Comparison of ENCODE assay signal across 33 cellular contexts in genomic region chr3:54917172-54917571, GRCh38. TPM values are rescaled to one million over a fixed set of nuclear protein-coding genes. Genes with fewer than 3 reads are reported as not detected.
DNase-seq lines count a peak whose midpoint lies in the region; ATAC-seq and TF ChIP-seq lines count a peak whose summit lies in the region.
"Had no signal": no experiment of that assay in that cellular context is flagged by ENCODE, and none has a peak within 500 bp of the region (broad histone marks: within the 10 kb centered on the region; RNA-seq: fewer than 3 reads in every experiment).

No MANE protein-coding gene starts in this region.

- H3K4me3 Mint-ChIP-seq in activated naive CD4-positive, alpha-beta T cell treated with anti-CD3 and anti-CD28 coated beads, Interleukin-2, amount 10 ng/mL, durations not matched to agents 7 days and 5 days: no peak overlapping the region
- H3K4me3 Mint-ChIP-seq: activated naive CD4-positive, alpha-beta T cell treated with anti-CD3 and anti-CD28 coated beads, Interleukin-2, amount 50 U/mL, for 24 hours; dendritic cell treated with granulocyte-macrophage colony-stimulating factor and Interleukin-4, amounts not matched to agents 40 ng/mL and 50 ng/mL, for 4 days; naive thymus-derived CD8-positive, alpha-beta T cell had no signal

- no peak overlapping the region for H3K4me2 ChIP-seq in IMR-90 (ENCODE audit: low read depth, low read length)

- H3K27me3 ChIP-seq in BJ (ENCODE audit: control insufficient read depth, insufficient read depth, low read length) (no peaks in the 10 kb centered on the region), IMR-90 (ENCODE audit: control insufficient read depth, insufficient read depth, low read length) (no peaks in the 10 kb centered on the region), lower lobe of right lung (ENCODE audit: low read depth) (no peaks in the 10 kb centered on the region)
- H3K27me3 ChIP-seq: Peyer's patch had no signal

- TF ChIP-seq CTCF in BJ (IDR thresholded peaks at IDR 0.05; ENCODE audit: insufficient read depth, low read depth, low read length) (no peak), IMR-90 (conservative IDR thresholded peaks at IDR 0.05; ENCODE audit: low read depth, low read length) (no peak), astrocyte of the spinal cord (IDR thresholded peaks at IDR 0.05; ENCODE audit: low read depth, low read length) (no peak), foreskin fibroblast (IDR thresholded peaks at IDR 0.05; ENCODE audit: low read depth, low read length) (no peak), lower lobe of right lung (IDR thresholded peaks at IDR 0.05) (no peak)

- CTCF ChIA-PET in BJ (lab: Yijun Ruan, JAX): interaction anchor here (0.6 to 2.3 kb wide), 8 partner anchors 9 to 482 kb away, joined by 3 to 9 read pairs (median 4); no protein-coding TSS in a partner anchor
- CTCF ChIA-PET in IMR-90 (lab: Yijun Ruan, JAX): no interaction called here
- CTCF ChIA-PET in activated naive CD4-positive, alpha-beta T cell treated with anti-CD3 and anti-CD28 coated beads, Interleukin-2, amount 10 ng/mL, durations not matched to agents 7 days and 5 days (lab: Charles Lee): no interaction called here

- no peaks in the 10 kb centered on the region for H4K20me1 ChIP-seq in IMR-90 (ENCODE audit: insufficient read depth, low read length)

- H3K4me3 ChIP-seq in BJ (ENCODE audit: low read depth, low read length) (no peak overlapping the region), IMR-90 (ENCODE audit: insufficient read depth, low read depth, low read length) (no peak overlapping the region), astrocyte of the spinal cord (ENCODE audit: low read depth, low read length) (no peak overlapping the region), foreskin fibroblast (ENCODE audit: low read depth in 1 of 2, low read length in 2 of 2) (no peak overlapping the region), lower lobe of right lung (no peak overlapping the region)
- H3K4me3 ChIP-seq: lung, Peyer's patch, prostate gland had no signal

- no peak overlapping the region for H2AFZ ChIP-seq in IMR-90 (replicated peaks; ENCODE audit: low read length, poor library complexity)

- no peaks in the 10 kb centered on the region for H3K36me3 Mint-ChIP-seq in activated naive CD4-positive, alpha-beta T cell treated with anti-CD3 and anti-CD28 coated beads, Interleukin-2, amount 10 ng/mL, durations not matched to agents 7 days and 5 days
- H3K36me3 Mint-ChIP-seq: activated naive CD4-positive, alpha-beta T cell treated with anti-CD3 and anti-CD28 coated beads, Interleukin-2, amount 50 U/mL, for 24 hours had no signal

- H3K4ac ChIP-seq in IMR-90 (ENCODE audit: low read depth, low read length): no peak overlapping the region

- H3K56ac ChIP-seq in IMR-90 (ENCODE audit: extremely low read depth, insufficient read depth, low read length): no peak overlapping the region

- TF ChIP-seq POLR2A in IMR-90 (IDR thresholded peaks at IDR 0.05; ENCODE audit: low read depth, low read length): no peak

- no peak overlapping the region for H4K5ac ChIP-seq in IMR-90 (ENCODE audit: low read depth, low read length)

- H2BK15ac ChIP-seq in IMR-90 (ENCODE audit: low read depth, low read length): no peak overlapping the region

- H3K36me3 ChIP-seq in BJ (ENCODE audit: control insufficient read depth, insufficient read depth, low read length) (no peaks in the 10 kb centered on the region), IMR-90 (ENCODE audit: control insufficient read depth, insufficient read depth, low read length) (no peaks in the 10 kb centered on the region), lower lobe of right lung (no peaks in the 10 kb centered on the region)
- H3K36me3 ChIP-seq: Peyer's patch, prostate gland had no signal

- H3K27ac Mint-ChIP-seq in activated naive CD4-positive, alpha-beta T cell treated with anti-CD3 and anti-CD28 coated beads, Interleukin-2, amount 10 ng/mL, durations not matched to agents 7 days and 5 days: no peak overlapping the region
- H3K27ac Mint-ChIP-seq: activated naive CD4-positive, alpha-beta T cell treated with anti-CD3 and anti-CD28 coated beads, Interleukin-2, amount 50 U/mL, for 24 hours; activated T-helper 2 cell treated with anti-CD3 and anti-CD28 coated beads, Interferon-gamma antibody, Interleukin-2, Interleukin-4, amounts not matched to agents 10 μg/mL and 5 μg/mL and 100 μg/mL, durations not matched to agents 14 hours and 24 hours and 36 hours; dendritic cell treated with granulocyte-macrophage colony-stimulating factor and Interleukin-4, amounts not matched to agents 40 ng/mL and 50 ng/mL, for 4 days; naive thymus-derived CD8-positive, alpha-beta T cell had no signal

- intact Hi-C loops in IMR-90 (cut with micrococcal nuclease): no loop called here
- intact Hi-C loops in lower lobe of right lung (cut with DNase I): no loop called here

- no peaks in the 10 kb centered on the region; the same call in 1 of the 2 replicates for H3K9me1 ChIP-seq in IMR-90 (ENCODE audit: insufficient read depth, low read length)

- no peak overlapping the region for H3K9ac ChIP-seq in IMR-90 (ENCODE audit: low read depth, low read length)

- no peak overlapping the region for H3K27ac ChIP-seq in IMR-90 (ENCODE audit: insufficient read depth, low read length)
- no peak overlapping the region for H3K27ac ChIP-seq in lower lobe of right lung
- H3K27ac ChIP-seq: Peyer's patch, prostate gland had no signal

- no peak overlapping the region for H3K18ac ChIP-seq in IMR-90 (ENCODE audit: low read depth, low read length)

- H3K79me1 ChIP-seq in IMR-90 (ENCODE audit: low read depth in 1 of 2, low read length in 2 of 2): no peaks in the 10 kb centered on the region

- peak; percentile 96 for DNase-seq in BJ (ENCODE audit: low read depth)
- DNase-seq in IMR-90: peak; percentile 41
- peak; percentile 38 for DNase-seq in astrocyte of the spinal cord (ENCODE audit: low read depth, low spot score)
- DNase-seq in foreskin fibroblast: peak; percentile 39 to 75
- no peak for DNase-seq in lower lobe of right lung
- no peak for DNase-seq in T-helper 9 cell
- no peak for DNase-seq in activated naive CD4-positive, alpha-beta T cell treated with anti-CD3 and anti-CD28 coated beads, Interleukin-2, amount 10 ng/mL, durations not matched to agents 7 days and 5 days
- DNase-seq: activated CD4-positive, alpha-beta T cell treated with anti-CD3 and anti-CD28 coated beads for 48 hours; amygdala; C1 segment of cervical spinal cord; Calu3; DMS79; H7; hypothalamus; naive thymus-derived CD8-positive, alpha-beta T cell; NCI-H2107; NCI-H748 treated with DMSO at 0.1 percent for 48 hours; Peyer's patch; SIG-M5; stimulated activated CD4-positive, alpha-beta T cell treated with anti-CD3 and anti-CD28 coated beads, Interleukin-4, amount 100 ng/mL, for 4 hours; T1000; trophoblast cell had no signal

- H3K23ac ChIP-seq in IMR-90 (ENCODE audit: low read depth, low read length): no peak overlapping the region

- H4K8ac ChIP-seq in IMR-90 (ENCODE audit: low read depth in 2 of 2, low read length in 2 of 2): no peak overlapping the region

- in situ Hi-C loops in IMR-90 (cut with MboI; ENCODE audit: low sequenced_read_pairs): no loop called here
- in situ Hi-C loops in astrocyte of the spinal cord (cut with HindIII; ENCODE audit: low sequenced_read_pairs): no loop called here

- POLR2A ChIA-PET in BJ (lab: Charles Lee) (interaction anchor here (0.6 to 0.7 kb wide), 2 partner anchors 14 to 37 kb away, joined by 3 to 4 read pairs; no protein-coding TSS in a partner anchor), IMR-90 (lab: Charles Lee; ENCODE audit: unreplicated experiment) (no interaction called here)

- H2AK9ac ChIP-seq in IMR-90 (replicated peaks; ENCODE audit: low read depth, low read length, poor library complexity): peak overlapping the region; percentile 0

- H3K4me1 ChIP-seq in IMR-90 (ENCODE audit: control insufficient read depth, insufficient read depth, low read length) (peaks cover 5% of the 10 kb centered on the region; the same call in 1 of the 2 replicates), lower lobe of right lung (no peaks in the 10 kb centered on the region)
- H3K4me1 ChIP-seq: Peyer's patch, prostate gland had no signal

- no peak for TF ChIP-seq RAD21 in IMR-90 (IDR thresholded peaks at IDR 0.05; ENCODE audit: low read length)

- no CpG with 5 or more reads among the region's 2 CpGs for whole genome bisulfite sequencing in IMR-90 (ENCODE audit: extremely low coverage in 2 of 2, insufficient read length in 1 of 2), 2 experiments

- H2BK20ac ChIP-seq in IMR-90 (ENCODE audit: low read depth, low read length): peak overlapping the region; percentile 3; the same call in 1 of the 2 replicates

- no peaks in the 10 kb centered on the region for H3K4me1 Mint-ChIP-seq in activated naive CD4-positive, alpha-beta T cell treated with anti-CD3 and anti-CD28 coated beads, Interleukin-2, amount 10 ng/mL, durations not matched to agents 7 days and 5 days
- H3K4me1 Mint-ChIP-seq: activated naive CD4-positive, alpha-beta T cell treated with anti-CD3 and anti-CD28 coated beads, Interleukin-2, amount 50 U/mL, for 24 hours; naive thymus-derived CD8-positive, alpha-beta T cell had no signal

- peak overlapping the region; percentile 5; the same call in 1 of the 2 replicates for H2BK120ac ChIP-seq in IMR-90 (ENCODE audit: low read depth, low read length)

- H3K14ac ChIP-seq in IMR-90 (replicated peaks; ENCODE audit: low read depth, low read length): 0 out of 2 replicates have a peak overlapping the region, but pooled peaks have one; percentile 1

- H3K9me3 ChIP-seq in IMR-90 (ENCODE audit: control insufficient read depth, insufficient read depth, low read length): peaks cover 2% of the 10 kb centered on the region; the same call in 1 of the 2 replicates
- no peaks in the 10 kb centered on the region for H3K9me3 ChIP-seq in lower lobe of right lung
- H3K9me3 ChIP-seq: Peyer's patch, prostate gland had no signal

- no TSS peak for BruUV-seq in IMR-90 (replicated peaks; lab: Mats Ljungman, UMichigan)

- 0 out of 2 replicates have a peak overlapping the region, but pooled peaks have one; percentile 10 for H2AK5ac ChIP-seq in IMR-90 (ENCODE audit: low read depth, low read length)

- H3K27me3 Mint-ChIP-seq in activated naive CD4-positive, alpha-beta T cell treated with anti-CD3 and anti-CD28 coated beads, Interleukin-2, amount 10 ng/mL, durations not matched to agents 7 days and 5 days: no peaks in the 10 kb centered on the region
- H3K27me3 Mint-ChIP-seq: activated naive CD4-positive, alpha-beta T cell treated with anti-CD3 and anti-CD28 coated beads, Interleukin-2, amount 50 U/mL, for 24 hours; dendritic cell treated with granulocyte-macrophage colony-stimulating factor and Interleukin-4, amounts not matched to agents 40 ng/mL and 50 ng/mL, for 4 days had no signal

- no peak overlapping the region for H2BK5ac ChIP-seq in IMR-90 (ENCODE audit: low read depth, low read length, poor library complexity, severe bottlenecking)

- peaks cover 2% of the 10 kb centered on the region for H3K9me3 Mint-ChIP-seq in activated naive CD4-positive, alpha-beta T cell treated with anti-CD3 and anti-CD28 coated beads, Interleukin-2, amount 10 ng/mL, durations not matched to agents 7 days and 5 days
- H3K9me3 Mint-ChIP-seq: activated naive CD4-positive, alpha-beta T cell treated with anti-CD3 and anti-CD28 coated beads, Interleukin-2, amount 50 U/mL, for 24 hours had no signal

- dilution Hi-C loops in IMR-90 (cut with HindIII; ENCODE audit: low sequenced_read_pairs, unreplicated experiment): no loop called here

- no peak overlapping the region for H4K91ac ChIP-seq in IMR-90 (ENCODE audit: insufficient read depth, low read depth, low read length)

- peak; percentile 14; the same call in 1 of the 2 replicates for ATAC-seq in IMR-90 (ENCODE audit: low read depth)
- ATAC-seq in GM19351 (IDR thresholded peaks at IDR 0.05; ENCODE audit: unreplicated experiment): no peak
- no peak for ATAC-seq in lower lobe of right lung
- ATAC-seq: esophagus mucosa; naive thymus-derived CD8-positive, alpha-beta T cell; sciatic nerve had no signal

RNA-seq across cellular contexts. Expression of gene LRTM1, which starts 10.7 kb away (rescaled TPM):
- polyA plus RNA-seq in BJ (2011; rRNA removed): not detected in 2 replicates
- not detected in 2 replicates for polyA minus RNA-seq in BJ (2011; rRNA and poly(A)+ RNA removed)
- not detected in 2 replicates for total RNA-seq in IMR-90 (2012; rRNA removed)
- polyA plus RNA-seq in IMR-90 (2012; rRNA removed): not detected in 2 replicates
- polyA plus RNA-seq in IMR-90 (2012; cell fraction: cytosol; rRNA removed): not detected in 2 replicates
- 0.06 TPM in 1 of 2 replicates, not detected in the other for polyA plus RNA-seq in IMR-90 (2012; cell fraction: nucleus; rRNA removed; ENCODE audit: low replicate concordance)
- total RNA-seq in lower lobe of right lung: not detected
- total RNA-seq: A673; activated T-helper 2 cell treated with anti-CD3 and anti-CD28 coated beads, Interferon-gamma antibody, Interleukin-2, Interleukin-4, amounts not matched to agents 10 μg/mL and 5 μg/mL and 100 μg/mL, durations not matched to agents 14 hours and 24 hours and 36 hours; Calu3; cardiac septum; esophagus mucosa; H7; lung; naive thymus-derived CD8-positive, alpha-beta T cell; Peyer's patch; sciatic nerve; subcutaneous adipose tissue had no signal
- polyA plus RNA-seq: lung; naive thymus-derived CD8-positive, alpha-beta T cell had no signal

Comparison
In these comparisons a context has a peak if more than half of its experiments do, and no peak if none do; other contexts are left out.
1. DNase-seq: peak in BJ (single experiment), IMR-90 (single experiment), astrocyte of the spinal cord (single experiment) and foreskin fibroblast (2 of 2); none in lower lobe of right lung (single experiment), T-helper 9 cell (single experiment) and activated naive CD4-positive, alpha-beta T cell treated with anti-CD3 and anti-CD28 coated beads, Interleukin-2, amount 10 ng/mL, durations not matched to agents 7 days and 5 days (single experiment).